In the genomic region with DNA sequence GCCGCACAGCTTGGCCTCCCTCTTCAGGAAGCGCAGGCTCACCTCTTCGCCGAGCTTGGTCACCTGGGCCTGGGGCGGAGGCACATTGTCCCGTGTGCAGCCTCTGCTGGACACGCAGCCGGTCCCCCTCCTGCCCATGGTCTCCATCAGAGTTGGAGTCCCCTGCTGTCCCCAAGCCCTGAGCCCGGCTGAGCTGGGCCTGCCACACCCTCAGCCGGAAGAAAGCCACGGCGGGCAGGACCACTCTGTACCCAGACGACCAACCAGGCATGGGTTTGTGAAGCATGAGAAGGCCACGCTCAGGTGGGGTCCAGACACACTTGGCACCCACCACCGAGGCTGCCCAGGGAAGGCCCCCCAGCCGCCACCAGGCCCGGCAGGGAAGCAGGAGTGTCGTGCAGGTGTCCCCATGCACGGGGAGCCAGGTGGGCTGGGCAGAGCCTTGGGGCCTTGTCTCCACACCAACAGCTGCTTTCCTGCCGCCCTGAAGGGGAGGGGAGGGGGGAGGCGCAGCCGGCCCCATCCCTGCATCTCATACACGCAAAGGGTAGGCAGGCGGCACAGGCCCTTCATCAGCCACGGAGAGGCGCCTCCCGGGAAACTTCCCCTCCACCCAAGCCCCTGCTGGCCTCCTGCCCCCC, we compare ENCODE assay signal across 19 cellular contexts. TPM values are rescaled to one million over a fixed set of nuclear protein-coding genes. Genes with fewer than 3 reads are reported as not detected.
DNase-seq lines count a peak whose midpoint lies in the region; ATAC-seq, FAIRE-seq and TF ChIP-seq lines count a peak whose summit lies in the region.
"Had no signal": no experiment of that assay in that cellular context is flagged by ENCODE, and none has a peak within 500 bp of the region (broad histone marks: within the 10 kb centered on the region; RNA-seq: fewer than 3 reads in every experiment).

No MANE protein-coding gene starts in this region.

- H3K4me2 ChIP-seq in BLaER1 treated with 17β-estradiol and CSF1 and Interleukin-3, amounts not matched to agents 10 nM and 100 nM: peak overlapping the region in 6 of 11 experiments; percentile 1 to 52 (median 36); a peak in 10 of 22 replicates

- peaks cover 77% of the 10 kb centered on the region for H3K36me3 Mint-ChIP-seq in dendritic cell treated with granulocyte-macrophage colony-stimulating factor and Interleukin-4, amounts not matched to agents 40 ng/mL and 50 ng/mL, for 4 days (ENCODE audit: low read depth)

- FAIRE-seq in GM12892 (lab: Jason Lieb, UNC): no peak
- FAIRE-seq: GM12878, GM19239 had no signal

- no peaks in the 10 kb centered on the region for H4K20me1 ChIP-seq in BLaER1 treated with 17β-estradiol and CSF1 and Interleukin-3, amounts not matched to agents 10 nM and 100 nM

- H3K4me3 Mint-ChIP-seq in dendritic cell treated with granulocyte-macrophage colony-stimulating factor and Interleukin-4, amounts not matched to agents 40 ng/mL and 50 ng/mL, for 4 days: no peak overlapping the region
- H3K4me3 Mint-ChIP-seq: CD14-positive monocyte, HFFc6 had no signal

- no peaks in the 10 kb centered on the region for H3K27me3 ChIP-seq in BE2C
- H3K27me3 ChIP-seq in BLaER1 treated with 17β-estradiol and CSF1 and Interleukin-3, amounts not matched to agents 10 nM and 100 nM: no peaks in the 10 kb centered on the region

- TF ChIP-seq CTCF in BE2C (IDR thresholded peaks at IDR 0.05; ENCODE audit: low read depth, low read length): no peak

- peak overlapping the region in 4 of 11 experiments; percentile 31 to 43 (median 40); a peak in 7 of 22 replicates for H3K27ac ChIP-seq in BLaER1 treated with 17β-estradiol and CSF1 and Interleukin-3, amounts not matched to agents 10 nM and 100 nM

- H3K27ac Mint-ChIP-seq in dendritic cell treated with granulocyte-macrophage colony-stimulating factor and Interleukin-4, amounts not matched to agents 40 ng/mL and 50 ng/mL, for 4 days: peak overlapping the region; percentile 32
- H3K27ac Mint-ChIP-seq: CD14-positive monocyte, HFFc6 had no signal

- peaks cover 6% of the 10 kb centered on the region; the same call in 1 of the 2 replicates for H3K4me1 ChIP-seq in BE2C
- peaks cover 1 to 83% (median 64%) of the 10 kb centered on the region in 10 experiments; a peak in 19 of 20 replicates for H3K4me1 ChIP-seq in BLaER1 treated with 17β-estradiol and CSF1 and Interleukin-3, amounts not matched to agents 10 nM and 100 nM

- no peak for TF ChIP-seq POLR2A in GM12892 (IDR thresholded peaks at IDR 0.05; ENCODE audit: low read depth, low read length)

- peak overlapping the region in 2 of 11 experiments; percentile 28 to 47; a peak in 2 of 22 replicates for H3K9ac ChIP-seq in BLaER1 treated with 17β-estradiol and CSF1 and Interleukin-3, amounts not matched to agents 10 nM and 100 nM

- no peaks in the 10 kb centered on the region for H3K27me3 Mint-ChIP-seq in dendritic cell treated with granulocyte-macrophage colony-stimulating factor and Interleukin-4, amounts not matched to agents 40 ng/mL and 50 ng/mL, for 4 days

- DNase-seq in BE2C: peak; percentile 9
- DNase-seq in NCI-H146 treated with DMSO at 0.1 percent for 48 hours (lab: John Stamatoyannopoulos, UW; ENCODE audit: unreplicated experiment): peak; percentile 62
- DNase-seq in SK-N-DZ (ENCODE audit: low spot score): no peak
- no peak for DNase-seq in GM12892 (ENCODE audit: insufficient read length)
- DNase-seq: DMS153, EL, HFFc6, NCI-H1694, NCI-H2171, NCI-H446 treated with DMSO at 0.1 percent for 48 hours, OCI-M1, SIG-M5, T1000 had no signal

- H3K36me3 ChIP-seq in BE2C: no peaks in the 10 kb centered on the region
- no peaks in the 10 kb centered on the region; a peak in 2 of 22 replicates for H3K36me3 ChIP-seq in BLaER1 treated with 17β-estradiol and CSF1 and Interleukin-3, amounts not matched to agents 10 nM and 100 nM

- no peak for ATAC-seq in GM19467 (IDR thresholded peaks at IDR 0.05; ENCODE audit: unreplicated experiment)
- ATAC-seq: GM12878 had no signal

- intact Hi-C loops in dendritic cell treated with granulocyte-macrophage colony-stimulating factor and Interleukin-4, amounts not matched to agents 40 ng/mL and 50 ng/mL, for 4 days (cut with micrococcal nuclease): no loop called here

- H3K9me3 Mint-ChIP-seq in dendritic cell treated with granulocyte-macrophage colony-stimulating factor and Interleukin-4, amounts not matched to agents 40 ng/mL and 50 ng/mL, for 4 days: no peaks in the 10 kb centered on the region
- H3K9me3 Mint-ChIP-seq: CD14-positive monocyte, HFFc6 had no signal

- H3K9me3 ChIP-seq in BE2C: no peaks in the 10 kb centered on the region
- H3K9me3 ChIP-seq in BLaER1 treated with 17β-estradiol and CSF1 and Interleukin-3, amounts not matched to agents 10 nM and 100 nM (replicated peaks in 1 of 11): no peaks in the 10 kb centered on the region

- no peaks in the 10 kb centered on the region for H3K4me1 Mint-ChIP-seq in dendritic cell treated with granulocyte-macrophage colony-stimulating factor and Interleukin-4, amounts not matched to agents 40 ng/mL and 50 ng/mL, for 4 days (ENCODE audit: low read depth)
- H3K4me1 Mint-ChIP-seq: CD14-positive monocyte had no signal

- no peak overlapping the region for H3K4me3 ChIP-seq in BE2C (ENCODE audit: low read depth, low read length)
- no peak overlapping the region for H3K4me3 ChIP-seq in BLaER1 treated with 17β-estradiol and CSF1 and Interleukin-3, amounts not matched to agents 10 nM and 100 nM
- H3K4me3 ChIP-seq: GM12878 had no signal

RNA-seq across cellular contexts. Expression of gene CCDC154, which starts 5.2 kb away (rescaled TPM):
- 1.4 TPM for polyA plus RNA-seq in BE2C (2012; ENCODE audit: insufficient read depth, insufficient read length, low read depth)
- 0.27 and 0.35 TPM in 2 replicates for polyA plus RNA-seq in SK-N-DZ (2014; cell fraction: cytosol; rRNA removed)
- 2.1 and 5.8 TPM in 2 replicates for polyA plus RNA-seq in SK-N-DZ (2014; cell fraction: nucleus; rRNA removed)
- 0.38 TPM for polyA plus RNA-seq in GM12892 (2012; ENCODE audit: missing spikeins)
- polyA plus RNA-seq: CD14-positive monocyte had no signal

RNA-seq across cellular contexts. Expression of gene PERCC1, which starts 8.3 kb away (rescaled TPM):
- not detected for polyA plus RNA-seq in BE2C (2012; ENCODE audit: insufficient read depth, insufficient read length, low read depth)
- polyA plus RNA-seq in SK-N-DZ (2014; cell fraction: cytosol; rRNA removed): 2.0 and 5.6 TPM in 2 replicates
- polyA plus RNA-seq in SK-N-DZ (2014; cell fraction: nucleus; rRNA removed): 1.2 and 3.3 TPM in 2 replicates
- polyA plus RNA-seq in GM12892 (2012; ENCODE audit: missing spikeins): not detected
- polyA plus RNA-seq: CD14-positive monocyte, GM12878 had no signal

RNA-seq across cellular contexts. Expression of gene UQCC4, which starts 18.6 kb away (rescaled TPM):
- polyA plus RNA-seq in BE2C (2012; ENCODE audit: insufficient read depth, insufficient read length, low read depth): 243 TPM
- 31.5 and 51.8 TPM in 2 replicates for polyA plus RNA-seq in SK-N-DZ (2014; cell fraction: cytosol; rRNA removed)
- 38.6 and 41.7 TPM in 2 replicates for polyA plus RNA-seq in SK-N-DZ (2014; cell fraction: nucleus; rRNA removed)
- polyA plus RNA-seq in GM12892 (2012; ENCODE audit: missing spikeins): 15.1 TPM

RNA-seq across cellular contexts. Expression of gene UNKL, which starts 24.7 kb away (rescaled TPM):
- 38.3 TPM for polyA plus RNA-seq in BE2C (2012; ENCODE audit: insufficient read depth, insufficient read length, low read depth)
- 13.7 and 16.2 TPM in 2 replicates for polyA plus RNA-seq in SK-N-DZ (2014; cell fraction: cytosol; rRNA removed)
- 80.1 and 109 TPM in 2 replicates for polyA plus RNA-seq in SK-N-DZ (2014; cell fraction: nucleus; rRNA removed)
- polyA plus RNA-seq in GM12892 (2012; ENCODE audit: missing spikeins): 7.6 TPM

RNA-seq across cellular contexts. Expression of gene CLCN7, which starts 35.6 kb away (rescaled TPM):
- 139 TPM for polyA plus RNA-seq in BE2C (2012; ENCODE audit: insufficient read depth, insufficient read length, low read depth)
- polyA plus RNA-seq in SK-N-DZ (2014; cell fraction: cytosol; rRNA removed): 47.2 and 67.5 TPM in 2 replicates
- 328 and 374 TPM in 2 replicates for polyA plus RNA-seq in SK-N-DZ (2014; cell fraction: nucleus; rRNA removed)
- polyA plus RNA-seq in GM12892 (2012; ENCODE audit: missing spikeins): 14.7 TPM

Comparison
In these comparisons a context has a peak if more than half of its experiments do, and no peak if none do; other contexts are left out.
1. DNase-seq: peak in BE2C (single experiment) and NCI-H146 treated with DMSO at 0.1 percent for 48 hours (single experiment); none in SK-N-DZ (single experiment) and GM12892 (single experiment).